In the genomic region with DNA sequence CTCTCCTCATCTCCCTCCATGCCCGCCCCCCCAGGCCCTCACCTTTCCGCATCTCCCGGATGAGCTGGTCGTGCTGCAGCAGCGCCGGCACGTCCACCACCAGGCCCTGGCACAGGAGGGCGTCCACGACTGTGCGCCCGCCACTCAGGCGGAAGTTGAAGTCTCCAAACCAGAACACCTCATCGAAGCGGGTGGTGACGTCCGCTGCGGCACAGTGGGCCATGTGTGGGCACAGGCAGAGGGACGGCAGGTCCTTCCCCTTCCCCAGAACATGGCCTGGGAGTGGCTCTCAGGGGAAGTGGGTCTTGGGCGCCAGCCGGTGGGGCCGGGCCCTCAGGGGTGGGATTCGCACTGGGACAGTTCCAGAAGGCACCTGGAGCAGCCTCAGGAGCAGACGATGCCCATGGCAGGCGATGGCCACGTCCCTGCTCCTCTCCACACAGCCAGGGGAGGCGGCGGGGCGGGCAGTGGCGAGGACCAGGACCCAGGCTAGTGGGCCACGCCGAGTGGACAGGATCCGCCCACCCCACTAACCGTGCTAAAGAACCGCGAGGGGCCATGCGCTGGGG, we compare ENCODE assay signal across 24 cellular contexts. TPM values are rescaled to one million over a fixed set of nuclear protein-coding genes. Genes with fewer than 3 reads are reported as not detected.
DNase-seq lines count a peak whose midpoint lies in the region; ATAC-seq, FAIRE-seq and TF ChIP-seq lines count a peak whose summit lies in the region.
"Had no signal": no experiment of that assay in that cellular context is flagged by ENCODE, and none has a peak within 500 bp of the region (broad histone marks: within the 10 kb centered on the region; RNA-seq: fewer than 3 reads in every experiment).

No MANE protein-coding gene starts in this region.

- H3K27ac ChIP-seq in HepG2 (ENCODE audit: extremely low read length, insufficient read depth, low read length), result no peak overlapping the region
- H3K27ac ChIP-seq in right lobe of liver, result no peak overlapping the region
- no peak overlapping the region for H3K27ac ChIP-seq in kidney (ENCODE audit: low read depth in 2 of 2, low read length in 2 of 2)
- H3K27ac ChIP-seq: BLaER1 had no signal

- H3K9ac ChIP-seq in HepG2 (ENCODE audit: insufficient read depth, low read depth, low read length) (no peak overlapping the region), kidney (ENCODE audit: low read length in 2 of 2) (no peak overlapping the region)
- H3K9ac ChIP-seq: BLaER1 had no signal

- ATAC-seq in HepG2, result no peak
- no peak for ATAC-seq in right lobe of liver
- no peak for ATAC-seq in HG03097 (IDR thresholded peaks at IDR 0.05; ENCODE audit: low FRiP score, unreplicated experiment)
- ATAC-seq: GM12878 had no signal

- H3K36me3 ChIP-seq in HepG2 (replicated peaks in 1 of 2; ENCODE audit: control insufficient read depth in 1 of 2, insufficient read depth in 2 of 2, low read length in 2 of 2) (peaks cover 4 to 6% of the 10 kb centered on the region in 2 experiments; a peak in 2 of 5 replicates), right lobe of liver (peaks cover 0 to 13% (median 3%) of the 10 kb centered on the region in 4 donors), kidney (ENCODE audit: control insufficient read depth in 1 of 2, insufficient read depth in 2 of 2, low read length in 2 of 2) (peaks cover 0 to 7% of the 10 kb centered on the region in 2 donors)

- no peak for TF ChIP-seq RAD21 in HepG2 (CRISPR knock-in tag; IDR thresholded peaks at IDR 0.05)

- H3K4me1 ChIP-seq in HepG2 (ENCODE audit: insufficient read depth, low read length), result peaks cover 6% of the 10 kb centered on the region; the same call in 1 of the 2 replicates
- peaks cover 0 to under 1% (median 0%) of the 10 kb centered on the region in 4 donors for H3K4me1 ChIP-seq in right lobe of liver
- peaks cover 0 to 1% of the 10 kb centered on the region in 2 donors for H3K4me1 ChIP-seq in kidney (ENCODE audit: control insufficient read depth in 1 of 2, insufficient read depth in 1 of 2, low read depth in 1 of 2, low read length in 2 of 2)
- H3K4me1 ChIP-seq: BE2C had no signal

- no peak overlapping the region for H2AFZ ChIP-seq in HepG2 (ENCODE audit: low read length)

- TF ChIP-seq CTCF in HepG2 (CRISPR knock-in tag; IDR thresholded peaks at IDR 0.05), result no peak
- TF ChIP-seq CTCF in right lobe of liver (IDR thresholded peaks at IDR 0.05), result no peak
- TF ChIP-seq CTCF in kidney (IDR thresholded peaks at IDR 0.05; ENCODE audit: borderline replicate concordance, extremely low read depth, insufficient read depth), result no peak

- WGBS in HepG2 (ENCODE audit: low lambda C conversion rate), result 94% methylated on average over 26 of the region's 36 CpGs
- WGBS in right lobe of liver (ENCODE audit: insufficient coverage, low coverage, low lambda C conversion rate, missing lambda C conversion rate), result 88% methylated on average over 13 of the region's 36 CpGs

- peaks cover 5% of the 10 kb centered on the region; the same call in 1 of the 2 replicates for H4K20me1 ChIP-seq in HepG2 (ENCODE audit: insufficient read depth, low read length)

- no peak overlapping the region for H3K4me2 ChIP-seq in HepG2 (ENCODE audit: low read depth, low read length)
- H3K4me2 ChIP-seq: BLaER1 had no signal

- no TSS peak for BruUV-seq in HepG2 (replicated peaks; lab: Mats Ljungman, UMichigan)

- in situ Hi-C loops in HepG2 (cut with HindIII; ENCODE audit: extremely low pct_ligation_motif_present, low pct_unique_long_range_greater_than_20kb), result no loop called here

- FAIRE-seq in HepG2 (lab: Jason Lieb, UNC) (no peak), kidney (lab: Jason Lieb, UNC) (no peak), GM12891 (lab: Jason Lieb, UNC) (no peak)
- FAIRE-seq: A204.1, GM12878, GM19239 had no signal

- no peak overlapping the region for H3K4me3 ChIP-seq in HepG2 (replicated peaks in 1 of 3; ENCODE audit: insufficient read depth in 1 of 3, low read depth in 2 of 3, low read length in 3 of 3)
- no peak overlapping the region for H3K4me3 ChIP-seq in right lobe of liver
- no peak overlapping the region for H3K4me3 ChIP-seq in kidney (ENCODE audit: low read length in 2 of 2)
- H3K4me3 ChIP-seq: BLaER1, GM12878 had no signal

- no peaks in the 10 kb centered on the region for H3K9me3 ChIP-seq in HepG2 (ENCODE audit: low read length)
- no peaks in the 10 kb centered on the region for H3K9me3 ChIP-seq in right lobe of liver
- H3K9me3 ChIP-seq in kidney (ENCODE audit: control insufficient read depth in 1 of 2, low read length in 2 of 2), result no peaks in the 10 kb centered on the region
- H3K9me3 ChIP-seq: BE2C, BLaER1 had no signal

- POLR2A ChIA-PET in HepG2 (lab: Yijun Ruan, JAX), result no interaction called here

- TF ChIP-seq EP300 in HepG2 (IDR thresholded peaks at IDR 0.05; ENCODE audit: low read depth in 2 of 2, low read length in 2 of 2) (no peak), HepG2 (CRISPR knock-in tag; IDR thresholded peaks at IDR 0.05; ENCODE audit: borderline replicate concordance) (no peak)

- CTCF ChIA-PET in HepG2 (lab: Yijun Ruan, JAX; ENCODE audit: low intra/inter-chr PET ratio, low total read pairs), result no interaction called here

- no peaks in the 10 kb centered on the region for H3K27me3 ChIP-seq in HepG2 (ENCODE audit: control insufficient read depth in 1 of 2, insufficient read depth in 2 of 2, low read length in 2 of 2)
- no peaks in the 10 kb centered on the region for H3K27me3 ChIP-seq in right lobe of liver
- H3K27me3 ChIP-seq: BE2C, BLaER1 had no signal

- DNase-seq in HepG2 (ENCODE audit: low spot score) (no peak), right lobe of liver (no peak), kidney (peak; percentile 73), GM12891 (ENCODE audit: insufficient read length, low spot score) (no peak)
- DNase-seq: 8988T; ACHN; BE2C; C1 segment of cervical spinal cord; CD4-positive, alpha-beta memory T cell; CD4-positive, CD25-positive, alpha-beta regulatory T cell; CD8-positive, alpha-beta memory T cell; COR-L47; DMS 273 treated with DMSO at 0.1 percent for 48 hours; DMS153; DMS53; DMS79; DND-41; EL; GDM1 had no signal

- H3K79me2 ChIP-seq in HepG2 (ENCODE audit: insufficient read depth, low read length), result peaks cover 5% of the 10 kb centered on the region

- TF ChIP-seq POLR2A in HepG2 (IDR thresholded peaks at IDR 0.05; ENCODE audit: insufficient read depth in 1 of 2, low read depth in 2 of 2, low read length in 2 of 2), result no peak
- no peak for TF ChIP-seq POLR2A in right lobe of liver (IDR thresholded peaks at IDR 0.05)
- no peak for TF ChIP-seq POLR2A in GM12891 (IDR thresholded peaks at IDR 0.05; ENCODE audit: low read depth, low read length)

- intact Hi-C loops in HepG2 (cut with micrococcal nuclease; ENCODE audit: unreplicated experiment) (no loop called here), right lobe of liver (cut with DNase I) (no loop called here), kidney (cut with DNase I) (no loop called here)

RNA-seq across cellular contexts. Expression of a gene that starts 7.8 kb away (rescaled TPM):
- total RNA-seq in HepG2 (2016; rRNA removed; fragmentation: Illumina TruSeq; extraction: Trizol) (3.0 and 5.5 TPM in 2 replicates), right lobe of liver (1 to 10 TPM; 5.9 to 7.6 (median 6.0) TPM), kidney (14.0 TPM)
- 0.91 and 1.3 TPM in 2 replicates for total RNA-seq in HepG2 (2016; cell fraction: cytosol; rRNA removed; fragmentation: Illumina TruSeq; extraction: Trizol; ENCODE audit: low read depth)
- 2.7 and 5.4 TPM in 2 replicates for total RNA-seq in HepG2 (2016; cell fraction: insoluble cytoplasmic fraction; rRNA removed; fragmentation: Illumina TruSeq; extraction: Trizol)
- 3.3 and 3.4 TPM in 2 replicates for total RNA-seq in HepG2 (2016; cell fraction: membrane; rRNA removed; fragmentation: Illumina TruSeq; extraction: Trizol)
- total RNA-seq in HepG2 (2016; cell fraction: nucleus; rRNA removed; fragmentation: Illumina TruSeq; extraction: Trizol), result 5.6 and 6.0 TPM in 2 replicates
- polyA plus RNA-seq in HepG2 (2011; rRNA removed) (5.5 and 7.5 TPM in 2 replicates), kidney (ENCODE audit: insufficient read depth, low read depth, low replicate concordance) (6.9 TPM)
- 3.2 and 4.1 TPM in 2 replicates for polyA plus RNA-seq in HepG2 (2011; cell fraction: cytosol; rRNA removed)
- 45.5 and 51.1 TPM in 2 replicates for polyA plus RNA-seq in HepG2 (2011; cell fraction: nucleus; rRNA removed)
- polyA plus RNA-seq in HepG2 (2012), result 3.7 and 5.4 TPM in 2 replicates
- 0.89 and 1.0 TPM in 2 replicates for polyA plus RNA-seq in HepG2 (2016; cell fraction: cytosol; fragmentation: Illumina TruSeq; extraction: Trizol; ENCODE audit: low read depth)
- polyA plus RNA-seq in HepG2 (2016; cell fraction: insoluble cytoplasmic fraction; fragmentation: Illumina TruSeq; extraction: Trizol; ENCODE audit: low read depth), result 4.0 and 5.3 TPM in 2 replicates
- 2.6 and 3.1 TPM in 2 replicates for polyA plus RNA-seq in HepG2 (2016; cell fraction: membrane; fragmentation: Illumina TruSeq; extraction: Trizol; ENCODE audit: low read depth)
- 22.1 and 22.8 TPM in 2 replicates for polyA plus RNA-seq in HepG2 (2016; cell fraction: nucleus; fragmentation: Illumina TruSeq; extraction: Trizol; ENCODE audit: insufficient read depth, low read depth)
- 5.4 and 5.9 TPM in 2 replicates for polyA minus RNA-seq in HepG2 (2011; rRNA and poly(A)+ RNA removed; ENCODE audit: low replicate concordance)
- polyA minus RNA-seq in HepG2 (2011; cell fraction: cytosol; rRNA and poly(A)+ RNA removed), result 2.7 and 3.1 TPM in 2 replicates
- 5.8 and 7.5 TPM in 2 replicates for polyA minus RNA-seq in HepG2 (2011; cell fraction: nucleus; rRNA and poly(A)+ RNA removed)
- polyA plus RNA-seq in GM12891 (2012; ENCODE audit: low read depth, missing spikeins), result 6.6 TPM

RNA-seq across cellular contexts. Expression of a gene that starts 21.4 kb away (rescaled TPM):
- total RNA-seq in HepG2 (2016; rRNA removed; fragmentation: Illumina TruSeq; extraction: Trizol) (75.7 and 88.4 TPM in 2 replicates), right lobe of liver (10 to 100 TPM; 49.6 to 64.9 (median 52.8) TPM), kidney (45.6 TPM)
- total RNA-seq in HepG2 (2016; cell fraction: cytosol; rRNA removed; fragmentation: Illumina TruSeq; extraction: Trizol; ENCODE audit: low read depth), result 14.1 and 15.7 TPM in 2 replicates
- 70.5 and 92.4 TPM in 2 replicates for total RNA-seq in HepG2 (2016; cell fraction: insoluble cytoplasmic fraction; rRNA removed; fragmentation: Illumina TruSeq; extraction: Trizol)
- total RNA-seq in HepG2 (2016; cell fraction: membrane; rRNA removed; fragmentation: Illumina TruSeq; extraction: Trizol), result 21.9 and 22.0 TPM in 2 replicates
- 58.2 and 62.3 TPM in 2 replicates for total RNA-seq in HepG2 (2016; cell fraction: nucleus; rRNA removed; fragmentation: Illumina TruSeq; extraction: Trizol)
- polyA plus RNA-seq in HepG2 (2011; rRNA removed) (70.2 and 80.2 TPM in 2 replicates), kidney (ENCODE audit: insufficient read depth, low read depth, low replicate concordance) (50.1 TPM)
- 44.9 and 55.2 TPM in 2 replicates for polyA plus RNA-seq in HepG2 (2011; cell fraction: cytosol; rRNA removed)
- polyA plus RNA-seq in HepG2 (2011; cell fraction: nucleus; rRNA removed), result 206 and 222 TPM in 2 replicates
- 41.5 and 108 TPM in 2 replicates for polyA plus RNA-seq in HepG2 (2012)
- 10.1 and 10.7 TPM in 2 replicates for polyA plus RNA-seq in HepG2 (2016; cell fraction: cytosol; fragmentation: Illumina TruSeq; extraction: Trizol; ENCODE audit: low read depth)
- polyA plus RNA-seq in HepG2 (2016; cell fraction: insoluble cytoplasmic fraction; fragmentation: Illumina TruSeq; extraction: Trizol; ENCODE audit: low read depth), result 86.9 and 90.6 TPM in 2 replicates
- 13.3 and 15.7 TPM in 2 replicates for polyA plus RNA-seq in HepG2 (2016; cell fraction: membrane; fragmentation: Illumina TruSeq; extraction: Trizol; ENCODE audit: low read depth)
- 114 and 129 TPM in 2 replicates for polyA plus RNA-seq in HepG2 (2016; cell fraction: nucleus; fragmentation: Illumina TruSeq; extraction: Trizol; ENCODE audit: insufficient read depth, low read depth)
- polyA minus RNA-seq in HepG2 (2011; rRNA and poly(A)+ RNA removed; ENCODE audit: low replicate concordance), result 57.2 and 74.5 TPM in 2 replicates
- 22.3 and 23.8 TPM in 2 replicates for polyA minus RNA-seq in HepG2 (2011; cell fraction: cytosol; rRNA and poly(A)+ RNA removed)
- 42.0 and 54.2 TPM in 2 replicates for polyA minus RNA-seq in HepG2 (2011; cell fraction: nucleus; rRNA and poly(A)+ RNA removed)
- 111 TPM for polyA plus RNA-seq in GM12891 (2012; ENCODE audit: low read depth, missing spikeins)

RNA-seq across cellular contexts. Expression of a gene that starts 21.5 kb away (rescaled TPM):
- total RNA-seq in HepG2 (2016; rRNA removed; fragmentation: Illumina TruSeq; extraction: Trizol), result 56.6 and 76.4 TPM in 2 replicates
- 47.6 and 52.6 TPM in 2 replicates for total RNA-seq in HepG2 (2016; cell fraction: cytosol; rRNA removed; fragmentation: Illumina TruSeq; extraction: Trizol; ENCODE audit: low read depth)
- total RNA-seq in HepG2 (2016; cell fraction: insoluble cytoplasmic fraction; rRNA removed; fragmentation: Illumina TruSeq; extraction: Trizol), result 51.9 and 75.7 TPM in 2 replicates
- 90.1 and 92.9 TPM in 2 replicates for total RNA-seq in HepG2 (2016; cell fraction: membrane; rRNA removed; fragmentation: Illumina TruSeq; extraction: Trizol)
- 59.2 and 73.6 TPM in 2 replicates for total RNA-seq in HepG2 (2016; cell fraction: nucleus; rRNA removed; fragmentation: Illumina TruSeq; extraction: Trizol)
- polyA plus RNA-seq in HepG2 (2011; rRNA removed), result 70.1 and 84.2 TPM in 2 replicates
- polyA plus RNA-seq in HepG2 (2011; cell fraction: cytosol; rRNA removed), result 35.5 and 40.6 TPM in 2 replicates
- 236 and 246 TPM in 2 replicates for polyA plus RNA-seq in HepG2 (2011; cell fraction: nucleus; rRNA removed)
- 48.1 and 65.0 TPM in 2 replicates for polyA plus RNA-seq in HepG2 (2012)
- polyA plus RNA-seq in HepG2 (2016; cell fraction: cytosol; fragmentation: Illumina TruSeq; extraction: Trizol; ENCODE audit: low read depth), result 47.0 and 48.8 TPM in 2 replicates
- 57.5 and 58.8 TPM in 2 replicates for polyA plus RNA-seq in HepG2 (2016; cell fraction: insoluble cytoplasmic fraction; fragmentation: Illumina TruSeq; extraction: Trizol; ENCODE audit: low read depth)
- 70.9 TPM in 2 replicates for polyA plus RNA-seq in HepG2 (2016; cell fraction: membrane; fragmentation: Illumina TruSeq; extraction: Trizol; ENCODE audit: low read depth)
- 178 and 194 TPM in 2 replicates for polyA plus RNA-seq in HepG2 (2016; cell fraction: nucleus; fragmentation: Illumina TruSeq; extraction: Trizol; ENCODE audit: insufficient read depth, low read depth)
- 57.8 and 122 TPM in 2 replicates for polyA minus RNA-seq in HepG2 (2011; rRNA and poly(A)+ RNA removed; ENCODE audit: low replicate concordance)
- polyA minus RNA-seq in HepG2 (2011; cell fraction: cytosol; rRNA and poly(A)+ RNA removed), result 17.6 and 22.7 TPM in 2 replicates
- polyA minus RNA-seq in HepG2 (2011; cell fraction: nucleus; rRNA and poly(A)+ RNA removed), result 46.1 and 48.1 TPM in 2 replicates
- total RNA-seq in right lobe of liver, result 10 to 100 TPM; 27.9 to 53.5 (median 35.4) TPM
- 36.2 TPM for total RNA-seq in kidney
- polyA plus RNA-seq in kidney (ENCODE audit: insufficient read depth, low read depth, low replicate concordance), result 25.9 TPM
- polyA plus RNA-seq in GM12891 (2012; ENCODE audit: low read depth, missing spikeins), result 33.7 TPM

RNA-seq across cellular contexts. Expression of a gene that starts 31.9 kb away (rescaled TPM):
- total RNA-seq in HepG2 (2016; rRNA removed; fragmentation: Illumina TruSeq; extraction: Trizol) (4.3 and 6.0 TPM in 2 replicates), right lobe of liver (1 to 10 TPM; 3.8 to 6.5 (median 5.4) TPM), kidney (11.0 TPM)
- total RNA-seq in HepG2 (2016; cell fraction: cytosol; rRNA removed; fragmentation: Illumina TruSeq; extraction: Trizol; ENCODE audit: low read depth), result 0.51 and 0.88 TPM in 2 replicates
- total RNA-seq in HepG2 (2016; cell fraction: insoluble cytoplasmic fraction; rRNA removed; fragmentation: Illumina TruSeq; extraction: Trizol), result 3.9 and 6.1 TPM in 2 replicates
- 1.5 TPM in 2 replicates for total RNA-seq in HepG2 (2016; cell fraction: membrane; rRNA removed; fragmentation: Illumina TruSeq; extraction: Trizol)
- total RNA-seq in HepG2 (2016; cell fraction: nucleus; rRNA removed; fragmentation: Illumina TruSeq; extraction: Trizol), result 7.0 and 9.4 TPM in 2 replicates
- polyA plus RNA-seq in HepG2 (2011; rRNA removed) (2.0 and 3.3 TPM in 2 replicates), kidney (ENCODE audit: insufficient read depth, low read depth, low replicate concordance) (3.2 TPM)
- polyA plus RNA-seq in HepG2 (2011; cell fraction: cytosol; rRNA removed), result 1.0 and 1.7 TPM in 2 replicates
- 20.5 and 27.4 TPM in 2 replicates for polyA plus RNA-seq in HepG2 (2011; cell fraction: nucleus; rRNA removed)
- polyA plus RNA-seq in HepG2 (2012), result 3.3 TPM in 2 replicates
- polyA plus RNA-seq in HepG2 (2016; cell fraction: cytosol; fragmentation: Illumina TruSeq; extraction: Trizol; ENCODE audit: low read depth), result 0.61 and 0.67 TPM in 2 replicates
- polyA plus RNA-seq in HepG2 (2016; cell fraction: insoluble cytoplasmic fraction; fragmentation: Illumina TruSeq; extraction: Trizol; ENCODE audit: low read depth), result 3.3 and 4.8 TPM in 2 replicates
- polyA plus RNA-seq in HepG2 (2016; cell fraction: membrane; fragmentation: Illumina TruSeq; extraction: Trizol; ENCODE audit: low read depth), result 1.2 and 1.3 TPM in 2 replicates
- 37.0 and 38.1 TPM in 2 replicates for polyA plus RNA-seq in HepG2 (2016; cell fraction: nucleus; fragmentation: Illumina TruSeq; extraction: Trizol; ENCODE audit: insufficient read depth, low read depth)
- polyA minus RNA-seq in HepG2 (2011; rRNA and poly(A)+ RNA removed; ENCODE audit: low replicate concordance), result 1.5 and 5.2 TPM in 2 replicates
- polyA minus RNA-seq in HepG2 (2011; cell fraction: cytosol; rRNA and poly(A)+ RNA removed), result 0.53 and 1.1 TPM in 2 replicates
- polyA minus RNA-seq in HepG2 (2011; cell fraction: nucleus; rRNA and poly(A)+ RNA removed), result 6.3 and 6.8 TPM in 2 replicates
- polyA plus RNA-seq in GM12891 (2012; ENCODE audit: low read depth, missing spikeins), result 9.8 TPM

RNA-seq across cellular contexts. Expression of a gene that starts 51.0 kb away (rescaled TPM):
- total RNA-seq in HepG2 (2016; rRNA removed; fragmentation: Illumina TruSeq; extraction: Trizol), result 15.9 and 27.7 TPM in 2 replicates
- total RNA-seq in HepG2 (2016; cell fraction: cytosol; rRNA removed; fragmentation: Illumina TruSeq; extraction: Trizol; ENCODE audit: low read depth), result 3.9 TPM in 2 replicates
- 15.7 and 21.0 TPM in 2 replicates for total RNA-seq in HepG2 (2016; cell fraction: insoluble cytoplasmic fraction; rRNA removed; fragmentation: Illumina TruSeq; extraction: Trizol)
- total RNA-seq in HepG2 (2016; cell fraction: membrane; rRNA removed; fragmentation: Illumina TruSeq; extraction: Trizol), result 12.2 and 12.3 TPM in 2 replicates
- 25.4 and 28.9 TPM in 2 replicates for total RNA-seq in HepG2 (2016; cell fraction: nucleus; rRNA removed; fragmentation: Illumina TruSeq; extraction: Trizol)
- 17.9 and 18.9 TPM in 2 replicates for polyA plus RNA-seq in HepG2 (2011; rRNA removed)
- polyA plus RNA-seq in HepG2 (2011; cell fraction: cytosol; rRNA removed), result 12.7 and 13.2 TPM in 2 replicates
- polyA plus RNA-seq in HepG2 (2011; cell fraction: nucleus; rRNA removed), result 71.0 and 81.7 TPM in 2 replicates
- 26.1 and 28.5 TPM in 2 replicates for polyA plus RNA-seq in HepG2 (2012)
- polyA plus RNA-seq in HepG2 (2016; cell fraction: cytosol; fragmentation: Illumina TruSeq; extraction: Trizol; ENCODE audit: low read depth), result 2.6 and 3.4 TPM in 2 replicates
- 29.5 and 38.6 TPM in 2 replicates for polyA plus RNA-seq in HepG2 (2016; cell fraction: insoluble cytoplasmic fraction; fragmentation: Illumina TruSeq; extraction: Trizol; ENCODE audit: low read depth)
- 7.1 and 8.4 TPM in 2 replicates for polyA plus RNA-seq in HepG2 (2016; cell fraction: membrane; fragmentation: Illumina TruSeq; extraction: Trizol; ENCODE audit: low read depth)
- polyA plus RNA-seq in HepG2 (2016; cell fraction: nucleus; fragmentation: Illumina TruSeq; extraction: Trizol; ENCODE audit: insufficient read depth, low read depth), result 72.9 and 74.4 TPM in 2 replicates
- 29.0 and 33.5 TPM in 2 replicates for polyA minus RNA-seq in HepG2 (2011; rRNA and poly(A)+ RNA removed; ENCODE audit: low replicate concordance)
- 27.1 and 28.7 TPM in 2 replicates for polyA minus RNA-seq in HepG2 (2011; cell fraction: cytosol; rRNA and poly(A)+ RNA removed)
- 24.8 and 24.9 TPM in 2 replicates for polyA minus RNA-seq in HepG2 (2011; cell fraction: nucleus; rRNA and poly(A)+ RNA removed)
- total RNA-seq in right lobe of liver, result 100 to 1,000 TPM in 2 of 6 experiments, 10 to 100 TPM in 4; 46.9 to 108 (median 72.0) TPM
- total RNA-seq in kidney, result 67.1 TPM
- 37.0 TPM for polyA plus RNA-seq in kidney (ENCODE audit: insufficient read depth, low read depth, low replicate concordance)
- polyA plus RNA-seq in GM12891 (2012; ENCODE audit: low read depth, missing spikeins), result 31.0 TPM
